Comparison of ENCODE assay signal across 10 cellular contexts in genomic region chr11:19511413-19512183, GRCh38.
DNase-seq lines count a peak whose midpoint lies in the region; ATAC-seq and TF ChIP-seq lines count a peak whose summit lies in the region.
"Had no signal": no experiment of that assay in that cellular context is flagged by ENCODE, and none has a peak within 500 bp of the region (broad histone marks: within the 10 kb centered on the region; RNA-seq: fewer than 3 reads in every experiment).

No MANE protein-coding gene starts in this region.

- H3K27ac Mint-ChIP-seq in endodermal cell = no peak overlapping the region
- H3K27ac Mint-ChIP-seq: activated naive CD4-positive, alpha-beta T cell treated with anti-CD3 and anti-CD28 coated beads, Interleukin-2, amount 50 U/mL, for 24 hours had no signal

- peak; percentile 7 for DNase-seq in DMS79 (lab: John Stamatoyannopoulos, UW)
- peak; percentile 42 for DNase-seq in NCI-H69 (lab: John Stamatoyannopoulos, UW)
- peak; percentile 50 for DNase-seq in fibroblast of pulmonary artery (ENCODE audit: low read depth)
- peak; percentile 89 for DNase-seq in posterior vena cava (ENCODE audit: low spot score)
- no peak for DNase-seq in NCI-H128 (lab: John Stamatoyannopoulos, UW; ENCODE audit: unreplicated experiment)
- DNase-seq in endodermal cell = no peak
- no peak for DNase-seq in activated CD4-positive, alpha-beta T cell treated with anti-CD3 and anti-CD28 coated beads, Interleukin-2, amount 50 U/mL, for 48 hours
- DNase-seq: stimulated activated CD4-positive, alpha-beta T cell treated with anti-CD3 and anti-CD28 coated beads, Interleukin-15, amount 100 ng/mL, for 24 hours had no signal

- no peak for ATAC-seq in HG02642 (IDR thresholded peaks at IDR 0.05; ENCODE audit: poor library complexity, unreplicated experiment)

- H3K27me3 ChIP-seq in endodermal cell (ENCODE audit: control insufficient read depth, insufficient read depth, low read length, poor library complexity, severe bottlenecking) = no peaks in the 10 kb centered on the region

- H3K4me3 Mint-ChIP-seq in endodermal cell = no peak overlapping the region
- H3K4me3 Mint-ChIP-seq: activated naive CD4-positive, alpha-beta T cell treated with anti-CD3 and anti-CD28 coated beads, Interleukin-2, amount 50 U/mL, for 24 hours had no signal

- H3K36me3 ChIP-seq in endodermal cell (ENCODE audit: control insufficient read depth, insufficient read depth, low read length) = no peaks in the 10 kb centered on the region

- peaks cover 4% of the 10 kb centered on the region for H3K27me3 Mint-ChIP-seq in endodermal cell (ENCODE audit: insufficient read depth)

- H3K4me1 ChIP-seq in endodermal cell (ENCODE audit: control insufficient read depth, insufficient read depth, low read length) = no peaks in the 10 kb centered on the region

- H3K9me3 Mint-ChIP-seq in endodermal cell = no peaks in the 10 kb centered on the region
- H3K9me3 Mint-ChIP-seq: activated naive CD4-positive, alpha-beta T cell treated with anti-CD3 and anti-CD28 coated beads, Interleukin-2, amount 50 U/mL, for 24 hours had no signal

- H3K9ac ChIP-seq in endodermal cell (ENCODE audit: extremely low read depth, low read length, poor library complexity, severe bottlenecking) = no peak overlapping the region

- no peaks in the 10 kb centered on the region for H3K36me3 Mint-ChIP-seq in endodermal cell (ENCODE audit: low read depth)
- H3K36me3 Mint-ChIP-seq: activated naive CD4-positive, alpha-beta T cell treated with anti-CD3 and anti-CD28 coated beads, Interleukin-2, amount 50 U/mL, for 24 hours had no signal

- H3K4me3 ChIP-seq in fibroblast of pulmonary artery (replicated peaks; ENCODE audit: low read depth, low read length) = no peak overlapping the region
- no peak overlapping the region for H3K4me3 ChIP-seq in endodermal cell (ENCODE audit: low read length)

- H3K9me3 ChIP-seq in endodermal cell (ENCODE audit: control insufficient read depth, low read length) = no peaks in the 10 kb centered on the region

- no peak for TF ChIP-seq CTCF in fibroblast of pulmonary artery (IDR thresholded peaks at IDR 0.05; ENCODE audit: low read length, missing control alignments)
- TF ChIP-seq CTCF in endodermal cell (conservative IDR thresholded peaks at IDR 0.05) = no peak

- 90 to 98% methylated on average over 7 to 9 of the region's 9 CpGs for WGBS in endodermal cell (ENCODE audit: insufficient coverage in 1 of 2, insufficient read length in 1 of 2), 2 experiments

- intact Hi-C loops in posterior vena cava (cut with DNase I) = no loop called here

- H3K4me1 Mint-ChIP-seq in endodermal cell = peaks cover 6% of the 10 kb centered on the region
- H3K4me1 Mint-ChIP-seq: activated naive CD4-positive, alpha-beta T cell treated with anti-CD3 and anti-CD28 coated beads, Interleukin-2, amount 50 U/mL, for 24 hours had no signal

- no peak overlapping the region for H3K27ac ChIP-seq in endodermal cell (ENCODE audit: low read depth, low read length)

Comparison
In these comparisons a context has a peak if more than half of its experiments do, and no peak if none do; other contexts are left out.
1. DNase-seq: peak in DMS79 (single experiment), NCI-H69 (single experiment), fibroblast of pulmonary artery (single experiment) and posterior vena cava (single experiment); none in NCI-H128 (single experiment), endodermal cell (single experiment) and activated CD4-positive, alpha-beta T cell treated with anti-CD3 and anti-CD28 coated beads, Interleukin-2, amount 50 U/mL, for 48 hours (0 of 2).